In the genomic region with DNA sequence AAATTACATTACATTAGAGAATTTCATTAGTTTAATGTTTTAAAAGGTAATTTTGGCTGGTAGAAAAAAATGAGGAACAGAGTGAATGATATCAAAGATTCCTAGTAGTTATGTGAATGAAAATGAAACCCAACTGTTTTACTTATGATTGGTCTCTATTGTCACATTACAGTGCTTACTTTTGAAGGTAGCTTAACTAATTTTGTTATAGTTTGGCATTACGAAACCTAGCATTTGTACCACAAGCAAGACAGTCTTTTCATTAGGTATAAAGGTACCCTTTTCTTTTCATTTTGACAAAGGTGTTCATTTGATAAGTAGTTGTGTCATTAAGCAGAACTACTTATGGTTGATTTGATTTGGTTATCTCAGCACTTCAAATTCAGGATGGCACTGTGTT, we compare ENCODE assay signal across 21 cellular contexts. TPM values are rescaled to one million over a fixed set of nuclear protein-coding genes. Genes with fewer than 3 reads are reported as not detected.
A peak's percentile ranks its signal among the peaks of the same experiment; 100 is the strongest.
DNase-seq lines count a peak whose midpoint lies in the region; ATAC-seq and FAIRE-seq lines count a peak whose summit lies in the region.
"Had no signal": no experiment of that assay in that cellular context is flagged by ENCODE, and none has a peak within 500 bp of the region (broad histone marks: within the 10 kb centered on the region; RNA-seq: fewer than 3 reads in every experiment).

No MANE protein-coding gene starts in this region.

- no peak overlapping the region for H2BK120ac ChIP-seq in mesendoderm (ENCODE audit: low read depth, low read length)

- H3K27me3 ChIP-seq in mesendoderm (ENCODE audit: insufficient read depth, low read length, poor library complexity) = no peaks in the 10 kb centered on the region
- H3K27me3 ChIP-seq: ascending aorta, BLaER1, upper lobe of left lung had no signal

- H3K36me3 Mint-ChIP-seq in activated CD4-positive, alpha-beta T cell treated with anti-CD3 and anti-CD28 coated beads for 36 hours (ENCODE audit: low read depth) = peaks cover 48% of the 10 kb centered on the region
- H3K36me3 Mint-ChIP-seq in activated CD4-positive, alpha-beta memory T cell treated with anti-CD3 and anti-CD28 coated beads for 36 hours = peaks cover 38% of the 10 kb centered on the region
- peaks cover 15 to 17% of the 10 kb centered on the region in 2 donors for H3K36me3 Mint-ChIP-seq in naive B cell

- no peak overlapping the region for H2BK15ac ChIP-seq in mesendoderm (replicated peaks; ENCODE audit: low read depth)

- intact Hi-C loops in activated CD4-positive, alpha-beta T cell treated with anti-CD3 and anti-CD28 coated beads for 36 hours (cut with DNase I, micrococcal nuclease) = loop anchor here (10.0 kb wide), 2 partner anchors 255 to 595 kb away; partner anchors contain the start of gene GPR171 (in 1 of the 2)
- intact Hi-C loops in activated CD4-positive, alpha-beta memory T cell treated with anti-CD3 and anti-CD28 coated beads for 36 hours (cut with micrococcal nuclease) = loop anchor here (5.0 to 10.0 kb wide), 2 partner anchors 72 to 255 kb away; no protein-coding TSS in a partner anchor

- no peak for DNase-seq in activated CD4-positive, alpha-beta T cell treated with anti-CD3 and anti-CD28 coated beads for 36 hours
- no peak for DNase-seq in activated CD4-positive, alpha-beta T cell treated with anti-CD3 and anti-CD28 coated beads for 1 hour
- DNase-seq in GM19239 (ENCODE audit: insufficient read length, low spot score) (no peak), naive B cell (no peak), mesendoderm (no peak), GM03348 (ENCODE audit: low spot score) (no peak)
- no peak for DNase-seq in activated CD4-positive, alpha-beta memory T cell treated with anti-CD3 and anti-CD28 coated beads for 36 hours
- DNase-seq in activated CD8-positive, alpha-beta memory T cell treated with anti-CD3 and anti-CD28 coated beads, Interleukin-2, amount 50 U/mL, for 48 hours = no peak
- DNase-seq: GOT3; hippocampal formation; kidney glomerular epithelial cell; NCI-H1436; NCI-H2227 treated with DMSO at 0.1 percent for 48 hours; NK-92 treated with Interleukin-12 subunit alpha and Interleukin-12 subunit beta, amount 100 ng/mL, for 24 hours; Right ventricle myocardium superior; stimulated activated naive CD8-positive, alpha-beta T cell treated with anti-CD3 and anti-CD28 coated beads, Interleukin-15, Interleukin-2, amounts not matched to agents 100 U/mL and 50 U/mL, for 24 hours; upper lobe of left lung had no signal

- CTCF ChIA-PET in activated CD4-positive, alpha-beta T cell treated with anti-CD3 and anti-CD28 coated beads for 36 hours (lab: Charles Lee) = interaction anchor here (0.7 kb wide), 1 partner anchor 128 kb away, joined by 3 read pairs; no protein-coding TSS in a partner anchor
- CTCF ChIA-PET in activated CD4-positive, alpha-beta memory T cell treated with anti-CD3 and anti-CD28 coated beads for 36 hours (lab: Charles Lee) = interaction anchor here (1.1 kb wide), 1 partner anchor 158 kb away, joined by 3 read pairs; no protein-coding TSS in a partner anchor

- H4K8ac ChIP-seq in mesendoderm (ENCODE audit: low read depth, low read length) = no peak overlapping the region

- H2BK5ac ChIP-seq in mesendoderm (ENCODE audit: low read length) = no peak overlapping the region

- no peak overlapping the region for H3K23ac ChIP-seq in mesendoderm (ENCODE audit: low read length)

- H3K27ac Mint-ChIP-seq in activated CD4-positive, alpha-beta T cell treated with anti-CD3 and anti-CD28 coated beads for 36 hours = peak overlapping the region; percentile 61
- peak overlapping the region; percentile 50 for H3K27ac Mint-ChIP-seq in activated CD4-positive, alpha-beta memory T cell treated with anti-CD3 and anti-CD28 coated beads for 36 hours
- peak overlapping the region; percentile 34 to 93 (median 80) for H3K27ac Mint-ChIP-seq in naive B cell

- H3K56ac ChIP-seq in mesendoderm (ENCODE audit: low read length) = no peak overlapping the region

- H4K5ac ChIP-seq in mesendoderm (ENCODE audit: low read length) = no peak overlapping the region

- no peak overlapping the region for H3K4me3 ChIP-seq in mesendoderm (ENCODE audit: low read length)
- H3K4me3 ChIP-seq: ascending aorta, BLaER1, upper lobe of left lung had no signal

- H3K36me3 ChIP-seq in mesendoderm (ENCODE audit: control insufficient read depth, insufficient read depth, low read length) = no peaks in the 10 kb centered on the region

- FAIRE-seq in GM19239 (lab: Jason Lieb, UNC) = peak; percentile 8
- FAIRE-seq: colon, endothelial cell of umbilical vein had no signal

- no peak overlapping the region for H3K9ac ChIP-seq in mesendoderm (ENCODE audit: low read length)
- H3K9ac ChIP-seq: BLaER1 had no signal

- no peak overlapping the region for H3K18ac ChIP-seq in mesendoderm (ENCODE audit: low read length)

- no peak overlapping the region for H3K27ac ChIP-seq in mesendoderm (ENCODE audit: low read depth, low read length)
- H3K27ac ChIP-seq: ascending aorta, BLaER1, upper lobe of left lung had no signal

- H3K4me3 Mint-ChIP-seq in activated CD4-positive, alpha-beta T cell treated with anti-CD3 and anti-CD28 coated beads for 36 hours = peak overlapping the region; percentile 39
- no peak overlapping the region for H3K4me3 Mint-ChIP-seq in activated CD4-positive, alpha-beta memory T cell treated with anti-CD3 and anti-CD28 coated beads for 36 hours
- peak overlapping the region in 4 of 8 donors; percentile 4 to 64 (median 34) for H3K4me3 Mint-ChIP-seq in naive B cell

- peak; percentile 62 for ATAC-seq in activated CD4-positive, alpha-beta T cell treated with anti-CD3 and anti-CD28 coated beads for 36 hours
- peak; percentile 29 to 49 for ATAC-seq in naive B cell (ENCODE audit: low read depth in 2 of 2)
- ATAC-seq: stimulated activated naive CD8-positive, alpha-beta T cell treated with anti-CD3 and anti-CD28 coated beads, Interleukin-15, Interleukin-2, amounts not matched to agents 100 U/mL and 50 U/mL, for 24 hours had no signal

- H3K9me3 Mint-ChIP-seq in activated CD4-positive, alpha-beta T cell treated with anti-CD3 and anti-CD28 coated beads for 36 hours (ENCODE audit: low read depth) = peaks cover 3% of the 10 kb centered on the region
- H3K9me3 Mint-ChIP-seq in activated CD4-positive, alpha-beta memory T cell treated with anti-CD3 and anti-CD28 coated beads for 36 hours = peaks cover 2% of the 10 kb centered on the region
- H3K9me3 Mint-ChIP-seq in naive B cell = no peaks in the 10 kb centered on the region

- H3K4ac ChIP-seq in mesendoderm (ENCODE audit: low read depth, low read length) = no peak overlapping the region

- H3K79me2 ChIP-seq in mesendoderm (ENCODE audit: control insufficient read depth, insufficient read depth, low read length) = peaks cover 49% of the 10 kb centered on the region

- POLR2A ChIA-PET in activated CD4-positive, alpha-beta T cell treated with anti-CD3 and anti-CD28 coated beads for 36 hours (lab: Charles Lee) = interaction anchor here (0.5 kb wide), 1 partner anchor 25 kb away, joined by 3 read pairs; no protein-coding TSS in a partner anchor
- POLR2A ChIA-PET in activated CD4-positive, alpha-beta memory T cell treated with anti-CD3 and anti-CD28 coated beads for 36 hours (lab: Charles Lee) = interaction anchor here (1.0 kb wide), 1 partner anchor 153 kb away, joined by 4 read pairs; the partner anchor contains the start of gene SIAH2

- WGBS in mesendoderm (ENCODE audit: extremely low coverage, insufficient coverage, low lambda C conversion rate) = no CpG with 5 or more reads among the region's 1 CpG

- H3K27me3 Mint-ChIP-seq in activated CD4-positive, alpha-beta T cell treated with anti-CD3 and anti-CD28 coated beads for 36 hours = no peaks in the 10 kb centered on the region
- no peaks in the 10 kb centered on the region for H3K27me3 Mint-ChIP-seq in activated CD4-positive, alpha-beta memory T cell treated with anti-CD3 and anti-CD28 coated beads for 36 hours
- no peaks in the 10 kb centered on the region for H3K27me3 Mint-ChIP-seq in naive B cell

- H3K4me1 ChIP-seq in mesendoderm (ENCODE audit: control insufficient read depth, low read depth, low read length) = peaks cover 2% of the 10 kb centered on the region

- H3K79me1 ChIP-seq in mesendoderm (ENCODE audit: low read length) = peaks cover 3% of the 10 kb centered on the region

- H3K4me1 Mint-ChIP-seq in activated CD4-positive, alpha-beta T cell treated with anti-CD3 and anti-CD28 coated beads for 36 hours = peaks cover 82% of the 10 kb centered on the region
- peaks cover 83% of the 10 kb centered on the region for H3K4me1 Mint-ChIP-seq in activated CD4-positive, alpha-beta memory T cell treated with anti-CD3 and anti-CD28 coated beads for 36 hours (ENCODE audit: low read depth)
- H3K4me1 Mint-ChIP-seq in naive B cell = peaks cover 60 to 80% (median 76%) of the 10 kb centered on the region in 3 donors

- no peak overlapping the region for H2AK5ac ChIP-seq in mesendoderm (ENCODE audit: low read length)

- H3K4me2 ChIP-seq in mesendoderm (ENCODE audit: low read length) = no peak overlapping the region

RNA-seq across cellular contexts. Expression of gene SELENOT, which starts 6.9 kb away (rescaled TPM):
- total RNA-seq in activated CD4-positive, alpha-beta T cell treated with anti-CD3 and anti-CD28 coated beads for 36 hours = 100 to 1,000 TPM in 1 of 2 experiments, 10 to 100 TPM in 1; 88.6 to 134 TPM
- total RNA-seq in activated CD4-positive, alpha-beta memory T cell treated with anti-CD3 and anti-CD28 coated beads for 36 hours = 100 to 1,000 TPM; 105 to 111 TPM
- 100 to 1,000 TPM; 279 to 418 (median 299) TPM for polyA plus RNA-seq in naive B cell (ENCODE audit: low read depth in 6 of 6)
- polyA plus RNA-seq in mesendoderm (2013, experiment 1 of 2) = 39.8 TPM
- polyA plus RNA-seq in mesendoderm (2013, experiment 2 of 2) = 41.1 TPM
